Comparison of ENCODE assay signal across 8 cellular contexts in genomic region chr5:151214614-151215545, GRCh38. TPM values are rescaled to one million over a fixed set of nuclear protein-coding genes. Genes with fewer than 3 reads are reported as not detected.
DNase-seq lines count a peak whose midpoint lies in the region; ATAC-seq, FAIRE-seq and TF ChIP-seq lines count a peak whose summit lies in the region.

No MANE protein-coding gene starts in this region.

- BruUV-seq in K562 (replicated peaks; lab: Mats Ljungman, UMichigan), result no TSS peak

- CTCF ChIA-PET in K562 (lab: Yijun Ruan, JAX; ENCODE audit: low intra/inter-chr PET ratio), result no interaction called here

- in situ Hi-C loops in GM13976 (cut with MboI; ENCODE audit: low sequenced_read_pairs, unreplicated experiment) (no loop called here), K562 (cut with MboI) (no loop called here)

- H3K79me2 ChIP-seq in KMS-11 (ENCODE audit: insufficient read depth, low read depth), result no peaks in the 10 kb centered on the region
- H3K79me2 ChIP-seq in K562 (ENCODE audit: control insufficient read depth, insufficient read depth, low read length), result no peaks in the 10 kb centered on the region

- TF ChIP-seq EP300 in K562 (IDR thresholded peaks at IDR 0.05; ENCODE audit: low read length), result no peak

- peak overlapping the region; percentile 68 for H3K4me2 ChIP-seq in KMS-11
- H3K4me2 ChIP-seq in K562 (ENCODE audit: insufficient read depth, low read length), result peak overlapping the region; percentile 66

- H4K20me1 ChIP-seq in KMS-11 (ENCODE audit: insufficient read depth) (no peaks in the 10 kb centered on the region), K562 (replicated peaks; ENCODE audit: control insufficient read depth, insufficient read depth, low read length) (no peaks in the 10 kb centered on the region)

- H3K36me3 ChIP-seq in KMS-11 (ENCODE audit: insufficient read depth), result no peaks in the 10 kb centered on the region
- H3K36me3 ChIP-seq in K562 (ENCODE audit: control insufficient read depth, insufficient read depth, low read length), result no peaks in the 10 kb centered on the region

- H3K9me1 ChIP-seq in K562 (ENCODE audit: control insufficient read depth, insufficient read depth, low read length), result no peaks in the 10 kb centered on the region

- no peaks in the 10 kb centered on the region for H3K9me3 ChIP-seq in K562 (replicated peaks; ENCODE audit: control insufficient read depth, insufficient read depth, low read depth, low read length)

- H2AFZ ChIP-seq in KMS-11 (ENCODE audit: low read depth) (peak overlapping the region; percentile 41; the same call in 1 of the 2 replicates), K562 (ENCODE audit: low read depth, low read length) (peak overlapping the region; percentile 78)

- 57% methylated on average over 10 of the region's 10 CpGs for WGBS in K562 (ENCODE audit: insufficient coverage, low coverage, missing lambda C conversion rate)

- no peak for TF ChIP-seq POLR2A in K562 (conservative IDR thresholded peaks at IDR 0.05)

- H3K4me3 ChIP-seq in KMS-11 (IDR thresholded peaks at IDR 0.05; ENCODE audit: insufficient read depth, low read depth, low read length) (no peak overlapping the region), K562 (no peak overlapping the region)

- H3K27ac ChIP-seq in KMS-11, result peak overlapping the region; percentile 80
- H3K27ac ChIP-seq in K562 (ENCODE audit: extremely low read depth, low read depth, low read length), result peak overlapping the region; percentile 69

- FAIRE-seq in K562 (lab: Jason Lieb, UNC), result no peak

- H3K27me3 ChIP-seq in KMS-11 (ENCODE audit: insufficient read depth, low read depth), result no peaks in the 10 kb centered on the region
- no peaks in the 10 kb centered on the region for H3K27me3 ChIP-seq in K562 (ENCODE audit: control insufficient read depth in 2 of 2, insufficient read depth in 2 of 2, low read length in 2 of 2)

- no peak for TF ChIP-seq CTCF in GM13976 (IDR thresholded peaks at IDR 0.05; ENCODE audit: borderline replicate concordance, control extremely low read depth, extremely low read depth, insufficient read depth, missing control alignments)
- TF ChIP-seq CTCF in KMS-11 (conservative IDR thresholded peaks at IDR 0.05; ENCODE audit: low read depth, low read length), result no peak
- TF ChIP-seq CTCF in K562 (IDR thresholded peaks at IDR 0.05 in 2 of 3, conservative IDR thresholded peaks at IDR 0.05 in 1 of 3; ENCODE audit: insufficient read depth in 2 of 3, low read depth in 1 of 3, low read length in 3 of 3), result no peak
- TF ChIP-seq CTCF in omental fat pad (IDR thresholded peaks at IDR 0.05), result no peak

- DNase-seq in GM13976 (ENCODE audit: low spot score) (peak; percentile 69), K562 (ENCODE audit: extremely low read depth in 1 of 4, low spot score in 3 of 4) (no peak), omental fat pad (ENCODE audit: low spot score) (no peak), retina (no peak), NCI-H2107 treated with DMSO at 0.1 percent for 48 hours (lab: John Stamatoyannopoulos, UW; ENCODE audit: unreplicated experiment) (no peak)
- no peak for DNase-seq in stimulated activated naive CD4-positive, alpha-beta T cell treated with Interleukin-2 at 50 U/mL for 16 hours (lab: John Stamatoyannopoulos, UW)

- POLR2A ChIA-PET in K562 (lab: Yijun Ruan, JAX), result interaction anchor here (0.6 to 1.9 kb wide), 14 partner anchors 9 to 730 kb away, joined by 3 to 14 read pairs (median 4); partner anchors contain the start of genes CCDC69 and GM2A

- H3K4me1 ChIP-seq in KMS-11 (ENCODE audit: low read depth, poor library complexity, severe bottlenecking), result peaks cover 56% of the 10 kb centered on the region
- H3K4me1 ChIP-seq in K562 (replicated peaks in 1 of 2; ENCODE audit: control insufficient read depth in 2 of 2, insufficient read depth in 2 of 2, low read length in 2 of 2), result peaks cover 30 to 44% of the 10 kb centered on the region in 2 experiments

- ATAC-seq in GM21526 (IDR thresholded peaks at IDR 0.05; ENCODE audit: low FRiP score, unreplicated experiment), result peak; percentile 45
- ATAC-seq in K562, result no peak; the same call in 2 of the 3 replicates
- peak; percentile 48 for ATAC-seq in omental fat pad (ENCODE audit: low FRiP score)

- H3K9ac ChIP-seq in KMS-11 (no peak overlapping the region), K562 (ENCODE audit: insufficient read depth in 1 of 2, low read depth in 2 of 2, low read length in 2 of 2) (peak overlapping the region; percentile 12 to 24; a peak in 2 of 4 replicates)

- intact Hi-C loops in K562 (cut with micrococcal nuclease), result no loop called here

- TF ChIP-seq RAD21 in K562 (CRISPR knock-in tag; conservative IDR thresholded peaks at IDR 0.05 in 1 of 2, IDR thresholded peaks at IDR 0.05 in 1 of 2), result no peak

TF ChIP-seq in K562, 482 proteins besides CTCF, POLR2A, EP300 and RAD21 (continues in another document):
- TF ChIP-seq NEUROD1 (IDR thresholded peaks at IDR 0.05; ENCODE audit: borderline replicate concordance, low read depth, low read length, partially characterized antibody), result no peak

RNA-seq across cellular contexts. Expression of gene CCDC69, which starts 9.0 kb away (rescaled TPM):
- total RNA-seq in K562 (2011; cell fraction: chromatin; rRNA removed; ENCODE audit: low replicate concordance), result 4.2 and 7.7 TPM in 2 replicates
- 3.7 and 3.8 TPM in 2 replicates for total RNA-seq in K562 (2011; cell fraction: nucleolus; rRNA removed)
- 5.5 and 8.5 TPM in 2 replicates for total RNA-seq in K562 (2011; cell fraction: nucleoplasm; rRNA removed)
- total RNA-seq in K562 (2014; rRNA removed) (8.0 and 10.7 TPM in 2 replicates), K562 (2014; rRNA removed; fragmentation: Illumina TruSeq; extraction: Trizol) (7.2 and 7.3 TPM in 2 replicates), K562 (2015; rRNA removed; fragmentation: Illumina TruSeq; extraction: Trizol) (10.4 and 10.6 TPM in 2 replicates), K562 (2021) (7.5 and 7.6 TPM in 2 replicates), omental fat pad (100 to 1,000 TPM; 118 to 287 (median 228) TPM)
- polyA plus RNA-seq in K562 (2011; rRNA removed) (11.5 and 12.2 TPM in 2 replicates), K562 (2014; fragmentation: Illumina TruSeq; extraction: Trizol) (9.6 and 11.1 TPM in 2 replicates), K562 (2014; fragmentation: Nextera tagmentation; extraction: Ambion mirVana) (1 to 10 TPM in 1 of 2 experiments, under 1 TPM in 1; 0.65 to 1.5 TPM), K562 (2014; rRNA removed) (6.6 and 7.2 TPM in 2 replicates)
- 8.8 and 11.5 TPM in 2 replicates for polyA plus RNA-seq in K562 (2011; cell fraction: cytosol; rRNA removed)
- polyA plus RNA-seq in K562 (2011; cell fraction: nucleus; rRNA removed), result 4.4 and 4.6 TPM in 2 replicates
- polyA plus RNA-seq in K562 (2012), result 10.4 and 12.9 TPM in 2 replicates
- 8.0 and 8.5 TPM in 2 replicates for polyA minus RNA-seq in K562 (2011; rRNA and poly(A)+ RNA removed)
- 3.7 and 3.9 TPM in 2 replicates for polyA minus RNA-seq in K562 (2011; cell fraction: cytosol; rRNA and poly(A)+ RNA removed)
- 1.8 and 3.9 TPM in 2 replicates for polyA minus RNA-seq in K562 (2011; cell fraction: nucleus; rRNA and poly(A)+ RNA removed)

RNA-seq across cellular contexts. Expression of gene GM2A, which starts 38.1 kb away (rescaled TPM):
- 6.6 and 8.0 TPM in 2 replicates for total RNA-seq in K562 (2011; cell fraction: chromatin; rRNA removed; ENCODE audit: low replicate concordance)
- 8.3 and 9.7 TPM in 2 replicates for total RNA-seq in K562 (2011; cell fraction: nucleolus; rRNA removed)
- total RNA-seq in K562 (2011; cell fraction: nucleoplasm; rRNA removed), result 9.1 and 11.3 TPM in 2 replicates
- total RNA-seq in K562 (2014; rRNA removed), result 9.9 and 12.4 TPM in 2 replicates
- total RNA-seq in K562 (2014; rRNA removed; fragmentation: Illumina TruSeq; extraction: Trizol), result 11.9 and 12.3 TPM in 2 replicates
- 34.0 and 36.0 TPM in 2 replicates for total RNA-seq in K562 (2015; rRNA removed; fragmentation: Illumina TruSeq; extraction: Trizol)
- 13.2 and 14.4 TPM in 2 replicates for total RNA-seq in K562 (2021)
- polyA plus RNA-seq in K562 (2011; rRNA removed), result 5.8 and 9.1 TPM in 2 replicates
- polyA plus RNA-seq in K562 (2011; cell fraction: cytosol; rRNA removed), result 5.6 and 8.0 TPM in 2 replicates
- polyA plus RNA-seq in K562 (2011; cell fraction: nucleus; rRNA removed), result 2.5 and 3.4 TPM in 2 replicates
- polyA plus RNA-seq in K562 (2012), result 18.5 and 29.7 TPM in 2 replicates
- 10.6 and 11.1 TPM in 2 replicates for polyA plus RNA-seq in K562 (2014; fragmentation: Illumina TruSeq; extraction: Trizol)
- polyA plus RNA-seq in K562 (2014; fragmentation: Nextera tagmentation; extraction: Ambion mirVana), result 1 to 10 TPM; 7.1 to 10.0 TPM
- 7.3 TPM in 2 replicates for polyA plus RNA-seq in K562 (2014; rRNA removed)
- polyA minus RNA-seq in K562 (2011; rRNA and poly(A)+ RNA removed), result 10.4 and 13.3 TPM in 2 replicates
- 6.2 and 9.7 TPM in 2 replicates for polyA minus RNA-seq in K562 (2011; cell fraction: cytosol; rRNA and poly(A)+ RNA removed)
- 1.2 and 3.4 TPM in 2 replicates for polyA minus RNA-seq in K562 (2011; cell fraction: nucleus; rRNA and poly(A)+ RNA removed)
- total RNA-seq in omental fat pad, result 10 to 100 TPM; 26.6 to 62.6 (median 27.9) TPM

RNA-seq across cellular contexts. Expression of gene ANXA6, which starts 57.3 kb away (rescaled TPM):
- total RNA-seq in K562 (2011; cell fraction: chromatin; rRNA removed; ENCODE audit: low replicate concordance), result 14.4 and 15.9 TPM in 2 replicates
- total RNA-seq in K562 (2011; cell fraction: nucleolus; rRNA removed), result 6.0 and 8.9 TPM in 2 replicates
- total RNA-seq in K562 (2011; cell fraction: nucleoplasm; rRNA removed), result 11.6 and 11.7 TPM in 2 replicates
- total RNA-seq in K562 (2014; rRNA removed), result 8.1 and 11.8 TPM in 2 replicates
- 7.8 and 9.6 TPM in 2 replicates for total RNA-seq in K562 (2014; rRNA removed; fragmentation: Illumina TruSeq; extraction: Trizol)
- 12.0 and 13.2 TPM in 2 replicates for total RNA-seq in K562 (2015; rRNA removed; fragmentation: Illumina TruSeq; extraction: Trizol)
- 11.6 and 12.0 TPM in 2 replicates for total RNA-seq in K562 (2021)
- 8.1 and 27.2 TPM in 2 replicates for polyA plus RNA-seq in K562 (2011; rRNA removed)
- polyA plus RNA-seq in K562 (2011; cell fraction: cytosol; rRNA removed), result 7.1 and 33.5 TPM in 2 replicates
- 5.0 and 18.8 TPM in 2 replicates for polyA plus RNA-seq in K562 (2011; cell fraction: nucleus; rRNA removed)
- polyA plus RNA-seq in K562 (2012), result 13.5 and 16.9 TPM in 2 replicates
- polyA plus RNA-seq in K562 (2014; fragmentation: Illumina TruSeq; extraction: Trizol), result 10.1 and 10.4 TPM in 2 replicates
- 1 to 10 TPM in 1 of 2 experiments, under 1 TPM in 1; 0.70 to 1.9 TPM for polyA plus RNA-seq in K562 (2014; fragmentation: Nextera tagmentation; extraction: Ambion mirVana)
- 8.3 and 8.8 TPM in 2 replicates for polyA plus RNA-seq in K562 (2014; rRNA removed)
- 11.3 and 36.0 TPM in 2 replicates for polyA minus RNA-seq in K562 (2011; rRNA and poly(A)+ RNA removed)
- polyA minus RNA-seq in K562 (2011; cell fraction: cytosol; rRNA and poly(A)+ RNA removed), result 5.2 and 14.0 TPM in 2 replicates
- 6.1 and 27.3 TPM in 2 replicates for polyA minus RNA-seq in K562 (2011; cell fraction: nucleus; rRNA and poly(A)+ RNA removed)
- total RNA-seq in omental fat pad, result 100 to 1,000 TPM; 216 to 505 (median 379) TPM

Comparison
In these comparisons a context has a peak if more than half of its experiments do, and no peak if none do; other contexts are left out.
1. RNA of gene CCDC69, which starts 9.0 kb away (total RNA-seq): 118 to 287 TPM in omental fat pad; 3.7 to 10.7 TPM in K562; every median in the first group is over 10 times any median in the second.
2. RNA of gene ANXA6, which starts 57.3 kb away (total RNA-seq): 216 to 505 TPM in omental fat pad; 6.0 to 15.9 TPM in K562; every median in the first group is over 10 times any median in the second.